In the genomic region with DNA sequence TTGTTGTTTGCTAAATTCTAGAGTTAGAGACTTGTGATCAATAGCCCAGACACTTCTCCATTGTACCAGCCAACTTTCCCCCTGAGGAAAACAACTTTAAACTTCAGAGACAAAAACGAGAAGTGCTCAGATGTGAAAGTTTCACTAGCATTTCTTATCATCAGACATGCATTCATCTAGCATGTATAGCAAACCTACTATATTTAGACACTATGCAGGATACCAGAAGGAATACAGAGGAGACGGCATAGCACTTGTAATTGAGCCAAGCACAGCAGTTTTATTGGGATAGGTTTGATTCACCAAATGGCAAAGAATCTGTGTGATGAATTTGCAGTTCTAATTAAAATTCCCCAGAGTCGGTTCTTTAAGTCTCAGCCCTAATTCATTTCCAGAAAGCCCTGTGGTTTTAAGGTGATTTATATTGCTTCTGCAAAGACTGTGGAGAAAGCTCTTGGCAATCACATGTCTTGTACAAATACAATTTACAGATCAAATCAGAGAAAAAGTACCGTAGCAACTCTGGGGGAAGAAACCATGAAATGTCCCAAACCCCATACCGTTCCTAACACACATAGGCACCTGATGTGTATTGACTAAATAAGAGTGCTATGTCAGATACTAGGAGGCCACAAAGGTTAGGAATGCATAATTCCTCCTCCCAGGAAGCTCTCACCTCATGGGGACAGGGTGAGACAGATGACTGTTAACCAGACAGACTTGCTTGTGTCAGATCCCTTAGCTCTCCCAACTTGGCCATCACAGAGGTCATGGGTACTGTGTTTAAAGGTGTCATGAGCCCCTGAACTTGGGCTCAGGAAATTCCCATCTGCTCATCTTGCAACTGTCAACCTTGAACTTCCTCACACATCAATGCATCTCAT, we compare ENCODE assay signal across 8 cellular contexts.
DNase-seq lines count a peak whose midpoint lies in the region; ATAC-seq, FAIRE-seq and TF ChIP-seq lines count a peak whose summit lies in the region.

No MANE protein-coding gene starts in this region.

- no peaks in the 10 kb centered on the region for H4K20me1 ChIP-seq in H1 (replicated peaks in 1 of 2; ENCODE audit: control insufficient read depth in 1 of 2, insufficient read depth in 2 of 2, low read length in 2 of 2)

- no peak overlapping the region for H3K14ac ChIP-seq in H1 (ENCODE audit: insufficient read length)

- H3K23ac ChIP-seq in H1 (ENCODE audit: insufficient read length) = no peak overlapping the region

- no peaks in the 10 kb centered on the region for H3K4me1 ChIP-seq in H1 (replicated peaks in 1 of 4; ENCODE audit: control insufficient read depth in 3 of 4, insufficient read depth in 4 of 4, low read length in 3 of 4)

- no peak overlapping the region for H3K18ac ChIP-seq in H1 (ENCODE audit: extremely low read depth, low read length)

- no peak overlapping the region for H3K56ac ChIP-seq in H1 (replicated peaks; ENCODE audit: insufficient read length, low read depth, low read length)

- POLR2A ChIA-PET in H1 (lab: Charles Lee; ENCODE audit: partially characterized antibody) (no interaction called here), RWPE1 (lab: Yijun Ruan, JAX; ENCODE audit: low non-redundant PET) (no interaction called here)

- H2BK5ac ChIP-seq in H1 (ENCODE audit: low read depth, low read length) = no peak overlapping the region

- H2AFZ ChIP-seq in H1 (ENCODE audit: low read length) = peak overlapping the region; percentile 9; the same call in 1 of the 2 replicates

- no peaks in the 10 kb centered on the region for H3K23me2 ChIP-seq in H1 (ENCODE audit: low read depth, low read length)

- H2BK12ac ChIP-seq in H1 (ENCODE audit: low read depth, low read length) = no peak overlapping the region

- no peaks in the 10 kb centered on the region; a peak in 1 of 7 replicates for H3K27me3 ChIP-seq in H1 (replicated peaks in 1 of 4; ENCODE audit: control insufficient read depth in 3 of 4, extremely low read depth in 1 of 4, insufficient read depth in 3 of 4, low read length in 3 of 4)

- DNase-seq in H1 (ENCODE audit: low read depth in 1 of 2, low spot score in 2 of 2) = no peak
- no peak for DNase-seq in stimulated activated CD4-positive, alpha-beta T cell treated with anti-CD3 and anti-CD28 coated beads, Interleukin-2, amount 100 ng/mL, for 48 hours
- no peak for DNase-seq in RWPE1 (ENCODE audit: low spot score)
- no peak for DNase-seq in DMS153 treated with DMSO at 0.1 percent for 48 hours (lab: John Stamatoyannopoulos, UW; ENCODE audit: unreplicated experiment)
- DNase-seq in mesenteric fat pad (ENCODE audit: low spot score) = no peak

- no peaks in the 10 kb centered on the region for H3K79me2 ChIP-seq in H1 (ENCODE audit: control insufficient read depth in 1 of 2, insufficient read depth in 2 of 2, low read length in 2 of 2)

- H3K9ac ChIP-seq in H1 (replicated peaks in 1 of 4; ENCODE audit: extremely low read depth in 1 of 4, low read depth in 3 of 4, low read length in 3 of 4) = no peak overlapping the region

- TF ChIP-seq EP300 in H1 (IDR thresholded peaks at IDR 0.05; ENCODE audit: borderline replicate concordance in 1 of 2, low read depth in 2 of 2, low read length in 2 of 2) = no peak

- ATAC-seq in GM18505 (IDR thresholded peaks at IDR 0.05; ENCODE audit: unreplicated experiment) = peak; percentile 69
- ATAC-seq in GM21381 (IDR thresholded peaks at IDR 0.05; ENCODE audit: unreplicated experiment) = peak; percentile 67
- ATAC-seq in HG03439 (IDR thresholded peaks at IDR 0.05; ENCODE audit: unreplicated experiment) = peak; percentile 66

- no peak overlapping the region for H3K27ac ChIP-seq in H1 (ENCODE audit: low read depth, low read length)
- no peak overlapping the region for H3K27ac ChIP-seq in RWPE1

- H4K8ac ChIP-seq in H1 (ENCODE audit: extremely low read depth, insufficient read depth, low read length) = no peak overlapping the region

- H3K4ac ChIP-seq in H1 (replicated peaks; ENCODE audit: insufficient read length, low read depth, low read length) = no peak overlapping the region

- H3K9me3 ChIP-seq in H1 (ENCODE audit: insufficient read depth in 2 of 2, low read depth in 1 of 2, low read length in 1 of 2) = no peaks in the 10 kb centered on the region

- TF ChIP-seq POLR2A in GM18505 (IDR thresholded peaks at IDR 0.05; ENCODE audit: borderline replicate concordance, extremely low read depth, insufficient read depth, insufficient read length) (no peak), H1 (IDR thresholded peaks at IDR 0.05; ENCODE audit: control extremely low read depth in 1 of 2, low read depth in 2 of 2, low read length in 2 of 2) (no peak)

- no peak for FAIRE-seq in H1 (lab: Jason Lieb, UNC)

- no peak overlapping the region for H3K4me2 ChIP-seq in H1 (ENCODE audit: insufficient read depth in 1 of 2, low read depth in 2 of 2, low read length in 2 of 2)

- no peak overlapping the region for H3K4me3 ChIP-seq in H1 (ENCODE audit: extremely low read depth in 1 of 4, insufficient read depth in 2 of 4, low read depth in 3 of 4, low read length in 4 of 4)

- no peaks in the 10 kb centered on the region for H3K36me3 ChIP-seq in H1 (ENCODE audit: control insufficient read depth in 2 of 4, insufficient read depth in 4 of 4, low read length in 3 of 4)

- no peak overlapping the region for H4K91ac ChIP-seq in H1 (replicated peaks; ENCODE audit: insufficient read length, low read length)

- H4K5ac ChIP-seq in H1 (ENCODE audit: insufficient read length, low read depth, low read length) = no peak overlapping the region

- no peak overlapping the region for H2BK120ac ChIP-seq in H1 (replicated peaks; ENCODE audit: low read depth, low read length)

- no peak overlapping the region for H2BK20ac ChIP-seq in H1 (ENCODE audit: low read length)

- 82% methylated on average over 5 of the region's 5 CpGs; no CpG with 5 or more reads in 1 of the 2 experiments for WGBS in H1 (ENCODE audit: extremely low coverage in 1 of 2, insufficient coverage in 1 of 2, insufficient read length in 1 of 2, insufficient replicate concordance in 2 of 2, low coverage in 1 of 2, low lambda C conversion rate in 2 of 2, missing lambda C conversion rate in 1 of 2), 2 experiments

- no peaks in the 10 kb centered on the region for H3K79me1 ChIP-seq in H1 (ENCODE audit: low read depth, low read length)

- TF ChIP-seq CTCF in H1 (IDR thresholded peaks at IDR 0.05; ENCODE audit: control extremely low read depth in 1 of 3, insufficient read depth in 1 of 3, low read depth in 1 of 3, low read length in 3 of 3) (no peak), RWPE1 (conservative IDR thresholded peaks at IDR 0.05; ENCODE audit: low read depth) (no peak)

- no peak overlapping the region for H2BK15ac ChIP-seq in H1 (ENCODE audit: low read length)

- CTCF ChIA-PET in H1 (lab: Charles Lee; ENCODE audit: partially characterized antibody) = interaction anchor here (0.6 to 2.1 kb wide), 4 partner anchors 8 to 67 kb away, joined by 3 to 5 read pairs (median 4); no protein-coding TSS in a partner anchor
- CTCF ChIA-PET in RWPE1 (lab: Yijun Ruan, JAX) = interaction anchor here (0.9 kb wide), 1 partner anchor 10 kb away, joined by 3 read pairs; no protein-coding TSS in a partner anchor

- no peak for TF ChIP-seq RAD21 in H1 (IDR thresholded peaks at IDR 0.05 in 1 of 2, conservative IDR thresholded peaks at IDR 0.05 in 1 of 2; ENCODE audit: low read depth in 2 of 2, low read length in 2 of 2)

- no peak overlapping the region for H2AK5ac ChIP-seq in H1 (ENCODE audit: low read depth, low read length)

TF ChIP-seq in H1, 55 proteins besides CTCF, POLR2A, EP300 and RAD21:
- TF ChIP-seq TAF1 (IDR thresholded peaks at IDR 0.05; ENCODE audit: low read depth, low read length) = no peak
- no peak for TF ChIP-seq BACH1 (IDR thresholded peaks at IDR 0.05; ENCODE audit: low read length)
- TF ChIP-seq HDAC2 (IDR thresholded peaks at IDR 0.05; ENCODE audit: borderline replicate concordance in 1 of 2, low read depth in 2 of 2, low read length in 2 of 2) = no peak
- TF ChIP-seq SP1 (IDR thresholded peaks at IDR 0.05; ENCODE audit: low read depth, low read length) = no peak
- TF ChIP-seq TEAD4 (IDR thresholded peaks at IDR 0.05; ENCODE audit: low read depth, low read length) = no peak
- TF ChIP-seq RFX5 (IDR thresholded peaks at IDR 0.05; ENCODE audit: borderline replicate concordance, low read depth, low read length) = no peak
- TF ChIP-seq CTBP2 (IDR thresholded peaks at IDR 0.05; ENCODE audit: borderline replicate concordance, insufficient read depth, insufficient read length, low read length) = no peak
- TF ChIP-seq CREB1 (IDR thresholded peaks at IDR 0.05) = no peak
- TF ChIP-seq ZNF274 (IDR thresholded peaks at IDR 0.05; ENCODE audit: borderline replicate concordance, extremely low read depth, low read length) = no peak
- no peak for TF ChIP-seq SIRT6 (IDR thresholded peaks at IDR 0.05; ENCODE audit: low read length)
- TF ChIP-seq PHF8 (conservative IDR thresholded peaks at IDR 0.05; ENCODE audit: low read depth, low read length) = no peak
- no peak for TF ChIP-seq RBBP5 (IDR thresholded peaks at IDR 0.05; ENCODE audit: borderline replicate concordance, low read depth, low read length)
- no peak for TF ChIP-seq CBX8 (IDR thresholded peaks at IDR 0.05; ENCODE audit: borderline replicate concordance, low read depth, low read length)
- no peak for TF ChIP-seq POU5F1 (IDR thresholded peaks at IDR 0.05; ENCODE audit: low read depth, low read length)
- no peak for TF ChIP-seq SIN3A (conservative IDR thresholded peaks at IDR 0.05 in 1 of 2, IDR thresholded peaks at IDR 0.05 in 1 of 2; ENCODE audit: low read depth in 1 of 2, low read length in 2 of 2)
- TF ChIP-seq, protein P1, sequence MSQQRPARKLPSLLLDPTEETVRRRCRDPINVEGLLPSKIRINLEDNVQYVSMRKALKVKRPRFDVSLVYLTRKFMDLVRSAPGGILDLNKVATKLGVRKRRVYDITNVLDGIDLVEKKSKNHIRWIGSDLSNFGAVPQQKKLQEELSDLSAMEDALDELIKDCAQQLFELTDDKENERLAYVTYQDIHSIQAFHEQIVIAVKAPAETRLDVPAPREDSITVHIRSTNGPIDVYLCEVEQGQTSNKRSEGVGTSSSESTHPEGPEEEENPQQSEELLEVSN (IDR thresholded peaks at IDR 0.05) = no peak
- no peak for TF ChIP-seq CHD1 (IDR thresholded peaks at IDR 0.05; ENCODE audit: low read depth, low read length)
- TF ChIP-seq KDM5A (IDR thresholded peaks at IDR 0.05; ENCODE audit: low read length) = no peak
